32 cellular contexts compared by ENCODE assay signal in the genomic region with DNA sequence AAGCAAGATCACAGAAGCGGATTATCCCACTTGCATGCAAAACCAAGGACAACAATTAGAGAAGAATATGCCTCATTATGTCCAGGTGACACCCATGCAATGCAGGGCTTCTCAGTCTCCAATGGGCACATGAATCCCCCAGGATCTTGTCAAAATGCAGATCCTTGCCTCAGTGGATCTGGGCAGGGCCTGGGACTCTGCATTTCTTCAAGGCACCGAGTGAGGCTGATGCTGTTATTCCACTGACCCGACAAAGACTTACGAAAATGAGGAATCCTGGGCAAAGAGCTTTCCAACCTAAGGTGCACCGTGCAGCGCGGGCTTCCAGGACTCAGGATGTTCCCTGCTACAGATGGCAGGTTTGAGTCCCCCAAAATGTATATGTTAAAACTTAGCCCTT.
"Had no signal": no experiment of that assay in that cellular context is flagged by ENCODE, and none has a peak within 500 bp of the region (broad histone marks: within the 10 kb centered on the region; RNA-seq: fewer than 3 reads in every experiment).

No MANE protein-coding gene starts in this region.

- H3K27ac ChIP-seq: brain microvascular endothelial cell, Peyer's patch, SJSA1 had no signal

- H3K9me3 Mint-ChIP-seq: activated B cell treated with CpG ODN at 0.5 μM for 24 hours; activated CD4-positive, alpha-beta memory T cell treated with anti-CD3 and anti-CD28 coated beads for 36 hours; activated naive CD8-positive, alpha-beta T cell treated with anti-CD3 and anti-CD28 coated beads for 36 hours; activated T-cell treated with anti-CD3 and anti-CD28 coated beads, Interleukin-2, amount 50 U/mL, for 72 hours; activated T-helper 17 cell treated with anti-CD3 and anti-CD28 coated beads, Interleukin-2, amount 50 U/mL, for 72 hours had no signal

- H3K4me2 ChIP-seq: SK-N-SH had no signal

- DNase-seq: activated B cell treated with CpG ODN at 0.5 μM for 24 hours; activated CD4-positive, alpha-beta memory T cell treated with anti-CD3 and anti-CD28 coated beads for 36 hours; activated CD4-positive, alpha-beta T cell treated with anti-CD3 and anti-CD28 coated beads, Interleukin-2, amount 50 U/mL, for 1 hour; activated CD4-positive, CD25-positive, alpha-beta regulatory T cell treated with anti-CD3 and anti-CD28 coated beads, Interleukin-2, amount 50 U/mL, for 72 hours; activated effector memory CD4-positive, alpha-beta T cell treated with anti-CD3 and anti-CD28 coated beads, Interleukin-2, amount 50 U/mL, for 16 hours; activated naive CD4-positive, alpha-beta T cell; activated naive CD4-positive, alpha-beta T cell treated with anti-CD3 and anti-CD28 coated beads, Interleukin-2, amount 50 U/mL, for 16 hours; activated naive CD8-positive, alpha-beta T cell treated with anti-CD3 and anti-CD28 coated beads for 36 hours; activated T-cell treated with anti-CD3 and anti-CD28 coated beads, Interleukin-2, amount 50 U/mL, for 1 hour; activated T-cell treated with anti-CD3 and anti-CD28 coated beads, Interleukin-2, amount 50 U/mL, for 72 hours; amniotic stem cell; aorta; brain microvascular endothelial cell; central memory CD4-positive, alpha-beta T cell; Karpas-422; KBM-7; NCI-H1105 treated with DMSO at 0.1 percent for 48 hours; NCI-H1436; NCI-H1930; NCI-H2081 treated with DMSO at 0.1 percent for 48 hours; NCI-H226; NCI-H748 treated with DMSO at 0.1 percent for 48 hours; NK-92 treated with Interleukin-12 subunit alpha and Interleukin-12 subunit beta, amount 100 ng/mL, for 24 hours; PC-3; Peyer's patch; RPMI8226; SHP77 treated with DMSO at 0.1 percent for 48 hours; SK-N-SH had no signal

- H3K36me3 ChIP-seq: brain microvascular endothelial cell, Peyer's patch had no signal

- H3K27me3 ChIP-seq: brain microvascular endothelial cell, Peyer's patch, SJSA1 had no signal

- H3K27me3 Mint-ChIP-seq: activated CD4-positive, alpha-beta memory T cell treated with anti-CD3 and anti-CD28 coated beads for 36 hours; activated naive CD8-positive, alpha-beta T cell treated with anti-CD3 and anti-CD28 coated beads for 36 hours; activated T-helper 17 cell treated with anti-CD3 and anti-CD28 coated beads, Interleukin-2, amount 50 U/mL, for 72 hours had no signal

- H3K4me3 ChIP-seq: Peyer's patch, SJSA1 had no signal

- H3K9me3 ChIP-seq: Peyer's patch, SJSA1, SK-N-SH had no signal

- H3K4me3 Mint-ChIP-seq: activated B cell treated with CpG ODN at 0.5 μM for 24 hours; activated CD4-positive, alpha-beta memory T cell treated with anti-CD3 and anti-CD28 coated beads for 36 hours; activated naive CD8-positive, alpha-beta T cell treated with anti-CD3 and anti-CD28 coated beads for 36 hours; activated T-cell treated with anti-CD3 and anti-CD28 coated beads, Interleukin-2, amount 50 U/mL, for 72 hours; activated T-helper 17 cell treated with anti-CD3 and anti-CD28 coated beads, Interleukin-2, amount 50 U/mL, for 72 hours; T-helper 1 cell treated with Interleukin-12 subunit alpha and Interleukin-12 subunit beta and Interleukin-4 antibody, amounts not matched to agents 30 μg/mL and 1 μg/mL, for 36 hours; T-helper 2 cell treated with Interferon-gamma antibody and Interleukin-4, amounts not matched to agents 5 μg/mL and 100 μg/mL, for 36 hours had no signal

- H3K9ac ChIP-seq: SK-N-SH had no signal

- H3K4me1 ChIP-seq: Peyer's patch had no signal

- ATAC-seq: activated T-cell treated with anti-CD3 and anti-CD28 coated beads, Interleukin-2, amount 50 U/mL, for 72 hours; activated T-helper 17 cell treated with anti-CD3 and anti-CD28 coated beads, Interleukin-2, amount 50 U/mL, for 72 hours had no signal

- H3K4me1 Mint-ChIP-seq: activated B cell treated with CpG ODN at 0.5 μM for 24 hours had no signal

- H3K27ac Mint-ChIP-seq: activated B cell treated with CpG ODN at 0.5 μM for 24 hours; activated CD4-positive, alpha-beta memory T cell treated with anti-CD3 and anti-CD28 coated beads for 36 hours; activated naive CD8-positive, alpha-beta T cell treated with anti-CD3 and anti-CD28 coated beads for 36 hours; activated T-cell treated with anti-CD3 and anti-CD28 coated beads, Interleukin-2, amount 50 U/mL, for 72 hours; activated T-helper 17 cell treated with anti-CD3 and anti-CD28 coated beads, Interleukin-2, amount 50 U/mL, for 72 hours; T-helper 1 cell treated with Interleukin-12 subunit alpha and Interleukin-12 subunit beta and Interleukin-4 antibody, amounts not matched to agents 30 μg/mL and 1 μg/mL, for 36 hours; T-helper 2 cell treated with Interferon-gamma antibody and Interleukin-4, amounts not matched to agents 5 μg/mL and 100 μg/mL, for 36 hours had no signal
